25 cellular contexts compared by ENCODE assay signal in the genomic region with DNA sequence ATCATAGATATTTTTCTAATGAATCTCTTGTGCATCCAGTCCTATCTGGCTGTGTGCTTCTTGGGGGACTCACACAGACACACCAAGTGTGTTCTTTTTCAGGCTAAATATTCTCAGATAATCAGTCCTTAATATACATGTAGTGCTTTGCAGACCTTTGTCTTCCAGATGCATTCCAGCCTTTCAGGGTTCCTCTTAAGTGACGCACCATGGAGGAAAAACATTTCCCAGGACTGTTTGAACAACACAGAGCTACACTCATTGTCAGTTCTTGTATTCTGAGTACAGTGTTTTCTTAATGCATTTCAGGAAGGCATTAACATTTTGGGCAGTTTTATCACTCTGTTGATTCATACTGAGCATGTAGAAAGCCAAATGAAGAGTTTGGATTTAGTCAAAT.
"Had no signal": no experiment of that assay in that cellular context is flagged by ENCODE, and none has a peak within 500 bp of the region (broad histone marks: within the 10 kb centered on the region; RNA-seq: fewer than 3 reads in every experiment).

No MANE protein-coding gene starts in this region.

- H3K27ac Mint-ChIP-seq: activated CD8-positive, alpha-beta T cell treated with anti-CD3 and anti-CD28 coated beads, Interleukin-2, amount 10 ng/mL, durations not matched to agents 7 days and 5 days; activated naive CD4-positive, alpha-beta T cell treated with anti-CD3 and anti-CD28 coated beads, Interleukin-2, amount 50 U/mL, for 24 hours; activated T-helper 1 cell treated with anti-CD3 and anti-CD28 coated beads, Interleukin-12 subunit alpha, Interleukin-12 subunit beta, Interleukin-2, Interleukin-4 antibody, amounts not matched to agents 30 ng/mL and 10 ng/mL and 1 ng/mL, durations not matched to agents 14 hours and 24 hours and 36 hours; immature natural killer cell had no signal

- H3K27me3 Mint-ChIP-seq: activated naive CD4-positive, alpha-beta T cell treated with anti-CD3 and anti-CD28 coated beads, Interleukin-2, amount 50 U/mL, for 24 hours; naive thymus-derived CD4-positive, alpha-beta T cell had no signal

- H3K27ac ChIP-seq: hepatocyte, left lung, spleen, upper lobe of right lung, WERI-Rb-1 had no signal

- H3K36me3 ChIP-seq: left lung, spleen, upper lobe of right lung, WERI-Rb-1 had no signal

- ATAC-seq: activated CD8-positive, alpha-beta T cell treated with anti-CD3 and anti-CD28 coated beads, Interleukin-2, amount 10 ng/mL, durations not matched to agents 7 days and 5 days; esophagus mucosa; left lung; naive thymus-derived CD4-positive, alpha-beta T cell; upper lobe of right lung had no signal

- H3K27me3 ChIP-seq: hepatocyte, left lung, spleen, upper lobe of right lung had no signal

- H2AFZ ChIP-seq: hepatocyte had no signal

- H3K36me3 Mint-ChIP-seq: activated naive CD4-positive, alpha-beta T cell treated with anti-CD3 and anti-CD28 coated beads, Interleukin-2, amount 50 U/mL, for 24 hours; immature natural killer cell; naive thymus-derived CD4-positive, alpha-beta T cell had no signal

- H3K4me3 ChIP-seq: hepatocyte, left lung, lung, spleen, upper lobe of right lung had no signal

- H3K4me3 Mint-ChIP-seq: activated CD8-positive, alpha-beta T cell treated with anti-CD3 and anti-CD28 coated beads, Interleukin-2, amount 10 ng/mL, durations not matched to agents 7 days and 5 days; activated naive CD4-positive, alpha-beta T cell treated with anti-CD3 and anti-CD28 coated beads, Interleukin-2, amount 50 U/mL, for 24 hours; activated T-helper 1 cell treated with anti-CD3 and anti-CD28 coated beads, Interleukin-12 subunit alpha, Interleukin-12 subunit beta, Interleukin-2, Interleukin-4 antibody, amounts not matched to agents 30 ng/mL and 10 ng/mL and 1 ng/mL, durations not matched to agents 14 hours and 24 hours and 36 hours; immature natural killer cell; naive thymus-derived CD4-positive, alpha-beta T cell had no signal

- DNase-seq: activated CD4-positive, alpha-beta T cell treated with anti-CD3 and anti-CD28 coated beads for 1 hour; activated CD4-positive, alpha-beta T cell treated with anti-CD3 and anti-CD28 coated beads, Interleukin-2, amount 50 U/mL, for 1 hour; activated CD8-positive, alpha-beta T cell treated with anti-CD3 and anti-CD28 coated beads, Interleukin-2, amount 10 ng/mL, durations not matched to agents 7 days and 5 days; activated gamma-delta T cell treated with Interleukin-2 at 50 U/mL for 16 hours; anterior cingulate cortex; cerebellar nuclear complex; cortex of kidney; foreskin melanocyte; glutamatergic neuron; immature natural killer cell; left lung; naive thymus-derived CD4-positive, alpha-beta T cell; posterior cingulate gyrus; SK-N-SH; spleen; stimulated activated CD4-positive, alpha-beta T cell treated with anti-CD3 and anti-CD28 coated beads, Interleukin-4, amount 100 ng/mL, for 24 hours; stimulated activated naive CD4-positive, alpha-beta T cell treated with Interleukin-2 at 50 U/mL for 16 hours; upper lobe of right lung; WERI-Rb-1 had no signal

- H3K4me2 ChIP-seq: hepatocyte, SK-N-SH had no signal

- H3K4me1 ChIP-seq: left lung, spleen, upper lobe of right lung had no signal

- H3K4me1 Mint-ChIP-seq: activated naive CD4-positive, alpha-beta T cell treated with anti-CD3 and anti-CD28 coated beads, Interleukin-2, amount 50 U/mL, for 24 hours; immature natural killer cell; naive thymus-derived CD4-positive, alpha-beta T cell had no signal

- FAIRE-seq: endometrium had no signal

- H3K9me3 ChIP-seq: SK-N-SH, upper lobe of right lung had no signal

- H3K79me2 ChIP-seq: hepatocyte had no signal

- H3K9ac ChIP-seq: SK-N-SH had no signal
